9 cellular contexts compared by ENCODE assay signal in genomic region chr16:86931410-86931941, GRCh38.
DNase-seq lines count a peak whose midpoint lies in the region; FAIRE-seq and TF ChIP-seq lines count a peak whose summit lies in the region.
"Had no signal": no experiment of that assay in that cellular context is flagged by ENCODE, and none has a peak within 500 bp of the region (broad histone marks: within the 10 kb centered on the region; RNA-seq: fewer than 3 reads in every experiment).

No MANE protein-coding gene starts in this region.

- H3K9me3 Mint-ChIP-seq in astrocyte (ENCODE audit: unreplicated experiment), result peaks cover 6% of the 10 kb centered on the region
- H3K9me3 Mint-ChIP-seq in activated CD4-positive, alpha-beta T cell treated with anti-CD3 and anti-CD28 coated beads, Interleukin-2, amount 10 ng/mL, durations not matched to agents 7 days and 5 days, result no peaks in the 10 kb centered on the region

- H3K27me3 ChIP-seq in H7 (ENCODE audit: control insufficient read depth, insufficient read depth, low read length), result peaks cover 3% of the 10 kb centered on the region; the same call in 1 of the 2 replicates
- H3K27me3 ChIP-seq in astrocyte (ENCODE audit: insufficient read depth, low read length), result no peaks in the 10 kb centered on the region
- peaks cover 60% of the 10 kb centered on the region for H3K27me3 ChIP-seq in left ventricle myocardium inferior (ENCODE audit: low read depth)
- H3K27me3 ChIP-seq in skeletal muscle satellite cell (ENCODE audit: control insufficient read depth, insufficient read depth, low read length), result no peaks in the 10 kb centered on the region

- H3K4me2 ChIP-seq in astrocyte (ENCODE audit: low read length) (peak overlapping the region; percentile 65), skeletal muscle satellite cell (ENCODE audit: low read length) (peak overlapping the region; percentile 57)

- H2AFZ ChIP-seq in astrocyte (ENCODE audit: low read depth, low read length), result peak overlapping the region; percentile 48

- intact Hi-C loops in left ventricle myocardium inferior (cut with micrococcal nuclease), result no loop called here

- peaks cover 4% of the 10 kb centered on the region for H3K4me1 Mint-ChIP-seq in astrocyte (ENCODE audit: low read depth, unreplicated experiment)
- H3K4me1 Mint-ChIP-seq in activated CD4-positive, alpha-beta T cell treated with anti-CD3 and anti-CD28 coated beads, Interleukin-2, amount 10 ng/mL, durations not matched to agents 7 days and 5 days, result no peaks in the 10 kb centered on the region

- no peak overlapping the region for H3K4me3 Mint-ChIP-seq in astrocyte (ENCODE audit: unreplicated experiment)
- H3K4me3 Mint-ChIP-seq in activated CD4-positive, alpha-beta T cell treated with anti-CD3 and anti-CD28 coated beads, Interleukin-2, amount 10 ng/mL, durations not matched to agents 7 days and 5 days, result no peak overlapping the region

- H3K4me3 ChIP-seq in H7 (ENCODE audit: insufficient read depth, low read depth, low read length) (no peak overlapping the region), astrocyte (ENCODE audit: insufficient read depth, low read depth, low read length) (peak overlapping the region; percentile 27), left ventricle myocardium inferior (peak overlapping the region; percentile 50), skeletal muscle satellite cell (ENCODE audit: low read length) (peak overlapping the region; percentile 5)

- peaks cover 10% of the 10 kb centered on the region for H3K79me2 ChIP-seq in astrocyte (ENCODE audit: insufficient read depth, low read length)

- H3K36me3 ChIP-seq in H7 (replicated peaks; ENCODE audit: control insufficient read depth, insufficient read depth, low read length) (no peaks in the 10 kb centered on the region), astrocyte (ENCODE audit: insufficient read depth, low read length) (no peaks in the 10 kb centered on the region), left ventricle myocardium inferior (no peaks in the 10 kb centered on the region), skeletal muscle satellite cell (ENCODE audit: insufficient read depth, low read length) (peaks cover 6% of the 10 kb centered on the region)

- no peak overlapping the region for H3K27ac Mint-ChIP-seq in astrocyte (ENCODE audit: unreplicated experiment)
- no peak overlapping the region for H3K27ac Mint-ChIP-seq in activated CD4-positive, alpha-beta T cell treated with anti-CD3 and anti-CD28 coated beads, Interleukin-2, amount 10 ng/mL, durations not matched to agents 7 days and 5 days

- peak; percentile 65 for DNase-seq in H7
- peak; percentile 97 for DNase-seq in astrocyte (ENCODE audit: low read depth)
- DNase-seq in left ventricle myocardium inferior, result peak; percentile 72
- DNase-seq in NCI-H2227 (lab: John Stamatoyannopoulos, UW; ENCODE audit: unreplicated experiment), result no peak
- no peak for DNase-seq in activated CD4-positive, alpha-beta T cell treated with anti-CD3 and anti-CD28 coated beads, Interleukin-2, amount 10 ng/mL, durations not matched to agents 7 days and 5 days
- no peak for DNase-seq in DMS114 treated with DMSO at 0.1 percent for 48 hours (lab: John Stamatoyannopoulos, UW; ENCODE audit: unreplicated experiment)
- DNase-seq in NCI-H187 treated with DMSO at 0.1 percent for 48 hours (lab: John Stamatoyannopoulos, UW), result no peak
- DNase-seq: NCI-H2029 had no signal

- peak overlapping the region; percentile 88 for H3K27ac ChIP-seq in astrocyte (ENCODE audit: low read depth, low read length)
- H3K27ac ChIP-seq in left ventricle myocardium inferior (replicated peaks), result peak overlapping the region; percentile 72

- peak; percentile 88 for FAIRE-seq in astrocyte (lab: Jason Lieb, UNC)

- no peak for TF ChIP-seq CTCF in astrocyte (IDR thresholded peaks at IDR 0.05; ENCODE audit: insufficient read depth, low read depth, low read length)
- no peak for TF ChIP-seq CTCF in left ventricle myocardium inferior (IDR thresholded peaks at IDR 0.05; ENCODE audit: borderline replicate concordance)

- CTCF ChIA-PET in activated CD4-positive, alpha-beta T cell treated with anti-CD3 and anti-CD28 coated beads, Interleukin-2, amount 10 ng/mL, durations not matched to agents 7 days and 5 days (lab: Charles Lee), result no interaction called here

- no peaks in the 10 kb centered on the region for H4K20me1 ChIP-seq in astrocyte (ENCODE audit: insufficient read depth, low read length)

- POLR2A ChIA-PET in activated CD4-positive, alpha-beta T cell treated with anti-CD3 and anti-CD28 coated beads, Interleukin-2, amount 10 ng/mL, durations not matched to agents 7 days and 5 days (lab: Charles Lee), result no interaction called here

- H3K9ac ChIP-seq in astrocyte (ENCODE audit: low read length), result peak overlapping the region; percentile 83
- peak overlapping the region; percentile 71 for H3K9ac ChIP-seq in skeletal muscle satellite cell (ENCODE audit: low read depth, low read length)

- H3K36me3 Mint-ChIP-seq in astrocyte (ENCODE audit: low read depth, unreplicated experiment), result peaks cover 2% of the 10 kb centered on the region
- no peaks in the 10 kb centered on the region for H3K36me3 Mint-ChIP-seq in activated CD4-positive, alpha-beta T cell treated with anti-CD3 and anti-CD28 coated beads, Interleukin-2, amount 10 ng/mL, durations not matched to agents 7 days and 5 days (ENCODE audit: low read depth)

- H3K4me1 ChIP-seq in astrocyte (ENCODE audit: insufficient read depth, low read length) (peaks cover 51% of the 10 kb centered on the region), left ventricle myocardium inferior (peaks cover 32% of the 10 kb centered on the region), skeletal muscle satellite cell (ENCODE audit: control insufficient read depth, insufficient read depth, low read length) (peaks cover 61% of the 10 kb centered on the region)

- H3K9me3 ChIP-seq in astrocyte (ENCODE audit: insufficient read depth, low read depth, low read length) (peaks cover 3% of the 10 kb centered on the region), left ventricle myocardium inferior (replicated peaks) (no peaks in the 10 kb centered on the region), skeletal muscle satellite cell (replicated peaks; ENCODE audit: low read length) (no peaks in the 10 kb centered on the region)

- peaks cover 17% of the 10 kb centered on the region for H3K27me3 Mint-ChIP-seq in astrocyte (ENCODE audit: low read depth, unreplicated experiment)
- peaks cover 42% of the 10 kb centered on the region for H3K27me3 Mint-ChIP-seq in activated CD4-positive, alpha-beta T cell treated with anti-CD3 and anti-CD28 coated beads, Interleukin-2, amount 10 ng/mL, durations not matched to agents 7 days and 5 days

Comparison
In these comparisons a context has a peak if more than half of its experiments do, and no peak if none do; other contexts are left out.
1. DNase-seq: peak in H7 (single experiment), astrocyte (single experiment) and left ventricle myocardium inferior (single experiment); none in NCI-H2227 (single experiment), activated CD4-positive, alpha-beta T cell treated with anti-CD3 and anti-CD28 coated beads, Interleukin-2, amount 10 ng/mL, durations not matched to agents 7 days and 5 days (single experiment), DMS114 treated with DMSO at 0.1 percent for 48 hours (single experiment) and NCI-H187 treated with DMSO at 0.1 percent for 48 hours (single experiment).